ENCODE assay signal across 16 cellular contexts in genomic region chr7:368651-369475, GRCh38.
DNase-seq lines count a peak whose midpoint lies in the region; ATAC-seq and TF ChIP-seq lines count a peak whose summit lies in the region.
"Had no signal": no experiment of that assay in that cellular context is flagged by ENCODE, and none has a peak within 500 bp of the region (broad histone marks: within the 10 kb centered on the region; RNA-seq: fewer than 3 reads in every experiment).

No MANE protein-coding gene starts in this region.

- H3K27me3 ChIP-seq in heart left ventricle (peaks cover 0 to 16% (median 0%) of the 10 kb centered on the region in 9 donors), mucosa of stomach (ENCODE audit: control insufficient read depth, insufficient read depth, low read length) (peaks cover 46% of the 10 kb centered on the region)

- no peak overlapping the region for H3K27ac ChIP-seq in heart left ventricle
- H3K27ac ChIP-seq in urinary bladder (ENCODE audit: low read depth): peak overlapping the region; percentile 57

- intact Hi-C loops in heart left ventricle (cut with DNase I): no loop called here

- H3K9me3 ChIP-seq in heart left ventricle: no peaks in the 10 kb centered on the region
- no peaks in the 10 kb centered on the region for H3K9me3 ChIP-seq in mucosa of stomach (ENCODE audit: control insufficient read depth, low read length)
- H3K9me3 ChIP-seq: transverse colon had no signal

- peaks cover 34% of the 10 kb centered on the region for H3K4me1 Mint-ChIP-seq in activated naive CD4-positive, alpha-beta T cell treated with anti-CD3 and anti-CD28 coated beads, Interleukin-2, amount 10 ng/mL, durations not matched to agents 7 days and 5 days
- H3K4me1 Mint-ChIP-seq in T-helper 2 cell treated with Interferon-gamma antibody and Interleukin-4, amounts not matched to agents 5 μg/mL and 100 μg/mL, for 36 hours (ENCODE audit: low read depth): peaks cover 13% of the 10 kb centered on the region

- 79 to 83% (median 81%) methylated on average over 37 to 51 of the region's 51 CpGs for WGBS in heart left ventricle, 4 donors
- WGBS in urinary bladder: 78% methylated on average over 51 of the region's 51 CpGs

- H3K36me3 Mint-ChIP-seq in activated naive CD4-positive, alpha-beta T cell treated with anti-CD3 and anti-CD28 coated beads, Interleukin-2, amount 10 ng/mL, durations not matched to agents 7 days and 5 days: peaks cover 3% of the 10 kb centered on the region
- H3K36me3 Mint-ChIP-seq in activated naive CD4-positive, alpha-beta T cell treated with anti-CD3 and anti-CD28 coated beads, Interleukin-2, amount 50 U/mL, for 72 hours: no peaks in the 10 kb centered on the region
- H3K36me3 Mint-ChIP-seq in T-helper 2 cell treated with Interferon-gamma antibody and Interleukin-4, amounts not matched to agents 5 μg/mL and 100 μg/mL, for 36 hours (ENCODE audit: low read depth): no peaks in the 10 kb centered on the region

- no peak for ATAC-seq in activated naive CD4-positive, alpha-beta T cell treated with anti-CD3 and anti-CD28 coated beads, Interleukin-2, amount 50 U/mL, for 72 hours
- no peak for ATAC-seq in heart left ventricle
- ATAC-seq in HG02588 (IDR thresholded peaks at IDR 0.05; ENCODE audit: unreplicated experiment): no peak
- ATAC-seq: stimulated activated effector memory CD8-positive, alpha-beta T cell treated with anti-CD3 and anti-CD28 coated beads, Interleukin-12 subunit alpha, Interleukin-12 subunit beta, amount 100 ng/mL, for 72 hours had no signal

- H3K4me3 ChIP-seq in heart left ventricle (no peak overlapping the region), mucosa of stomach (ENCODE audit: low read length) (no peak overlapping the region), urinary bladder (ENCODE audit: low read depth, low read length) (no peak overlapping the region)
- H3K4me3 ChIP-seq: transverse colon had no signal

- H3K36me3 ChIP-seq in heart left ventricle (no peaks in the 10 kb centered on the region), mucosa of stomach (ENCODE audit: control insufficient read depth, insufficient read depth, low read length) (no peaks in the 10 kb centered on the region), urinary bladder (ENCODE audit: insufficient read depth) (no peaks in the 10 kb centered on the region)
- H3K36me3 ChIP-seq: transverse colon had no signal

- H3K4me1 ChIP-seq in heart left ventricle: peaks cover 0 to 10% (median 0%) of the 10 kb centered on the region in 12 donors
- H3K4me1 ChIP-seq in mucosa of stomach (ENCODE audit: control insufficient read depth, insufficient read depth, low read length): peaks cover 27% of the 10 kb centered on the region
- H3K4me1 ChIP-seq in urinary bladder (ENCODE audit: insufficient read depth): no peaks in the 10 kb centered on the region

- peaks cover 14% of the 10 kb centered on the region for H3K27me3 Mint-ChIP-seq in activated naive CD4-positive, alpha-beta T cell treated with anti-CD3 and anti-CD28 coated beads, Interleukin-2, amount 10 ng/mL, durations not matched to agents 7 days and 5 days
- H3K27me3 Mint-ChIP-seq in T-helper 2 cell treated with Interferon-gamma antibody and Interleukin-4, amounts not matched to agents 5 μg/mL and 100 μg/mL, for 36 hours (ENCODE audit: low read depth): no peaks in the 10 kb centered on the region
- H3K27me3 Mint-ChIP-seq: activated T-cell treated with anti-CD3 and anti-CD28 coated beads, Interleukin-2, amount 50 U/mL, for 24 hours had no signal

- H3K9me3 Mint-ChIP-seq in activated naive CD4-positive, alpha-beta T cell treated with anti-CD3 and anti-CD28 coated beads, Interleukin-2, amount 10 ng/mL, durations not matched to agents 7 days and 5 days: no peaks in the 10 kb centered on the region
- H3K9me3 Mint-ChIP-seq in activated naive CD4-positive, alpha-beta T cell treated with anti-CD3 and anti-CD28 coated beads, Interleukin-2, amount 50 U/mL, for 72 hours: no peaks in the 10 kb centered on the region
- H3K9me3 Mint-ChIP-seq in T-helper 2 cell treated with Interferon-gamma antibody and Interleukin-4, amounts not matched to agents 5 μg/mL and 100 μg/mL, for 36 hours: no peaks in the 10 kb centered on the region
- H3K9me3 Mint-ChIP-seq: activated T-cell treated with anti-CD3 and anti-CD28 coated beads, Interleukin-2, amount 50 U/mL, for 24 hours; stimulated activated effector memory CD8-positive, alpha-beta T cell treated with anti-CD3 and anti-CD28 coated beads, Interleukin-12 subunit alpha, Interleukin-12 subunit beta, amount 100 ng/mL, for 72 hours had no signal

- no peak overlapping the region for H3K27ac Mint-ChIP-seq in activated naive CD4-positive, alpha-beta T cell treated with anti-CD3 and anti-CD28 coated beads, Interleukin-2, amount 10 ng/mL, durations not matched to agents 7 days and 5 days
- H3K27ac Mint-ChIP-seq in activated naive CD4-positive, alpha-beta T cell treated with anti-CD3 and anti-CD28 coated beads, Interleukin-2, amount 50 U/mL, for 72 hours: no peak overlapping the region
- no peak overlapping the region for H3K27ac Mint-ChIP-seq in T-helper 2 cell treated with Interferon-gamma antibody and Interleukin-4, amounts not matched to agents 5 μg/mL and 100 μg/mL, for 36 hours
- H3K27ac Mint-ChIP-seq: activated T-cell treated with anti-CD3 and anti-CD28 coated beads, Interleukin-2, amount 50 U/mL, for 24 hours; stimulated activated effector memory CD8-positive, alpha-beta T cell treated with anti-CD3 and anti-CD28 coated beads, Interleukin-12 subunit alpha, Interleukin-12 subunit beta, amount 100 ng/mL, for 72 hours had no signal

- CTCF ChIA-PET in activated naive CD4-positive, alpha-beta T cell treated with anti-CD3 and anti-CD28 coated beads, Interleukin-2, amount 10 ng/mL, durations not matched to agents 7 days and 5 days (lab: Charles Lee): no interaction called here

- H3K4me3 Mint-ChIP-seq in activated naive CD4-positive, alpha-beta T cell treated with anti-CD3 and anti-CD28 coated beads, Interleukin-2, amount 10 ng/mL, durations not matched to agents 7 days and 5 days: no peak overlapping the region
- H3K4me3 Mint-ChIP-seq in T-helper 2 cell treated with Interferon-gamma antibody and Interleukin-4, amounts not matched to agents 5 μg/mL and 100 μg/mL, for 36 hours: no peak overlapping the region
- H3K4me3 Mint-ChIP-seq: activated T-cell treated with anti-CD3 and anti-CD28 coated beads, Interleukin-2, amount 50 U/mL, for 24 hours; stimulated activated effector memory CD8-positive, alpha-beta T cell treated with anti-CD3 and anti-CD28 coated beads, Interleukin-12 subunit alpha, Interleukin-12 subunit beta, amount 100 ng/mL, for 72 hours had no signal

- peak overlapping the region; percentile 8 for H3K9ac ChIP-seq in mucosa of stomach (ENCODE audit: low read length)

- TF ChIP-seq CTCF in heart left ventricle (IDR thresholded peaks at IDR 0.05): no peak

- TF ChIP-seq POLR2A in heart left ventricle (IDR thresholded peaks at IDR 0.05): no peak

- peak; percentile 18 for DNase-seq in activated naive CD4-positive, alpha-beta T cell treated with anti-CD3 and anti-CD28 coated beads, Interleukin-2, amount 10 ng/mL, durations not matched to agents 7 days and 5 days
- no peak for DNase-seq in activated naive CD4-positive, alpha-beta T cell treated with anti-CD3 and anti-CD28 coated beads, Interleukin-2, amount 50 U/mL, for 72 hours (ENCODE audit: low spot score in 2 of 2)
- peak in 3 of 5 donors; percentile 11 to 50 (median 18) for DNase-seq in heart left ventricle
- DNase-seq in T-helper 2 cell treated with Interferon-gamma antibody and Interleukin-4, amounts not matched to agents 5 μg/mL and 100 μg/mL, for 36 hours (ENCODE audit: low spot score): no peak
- no peak for DNase-seq in stimulated activated naive CD4-positive, alpha-beta T cell treated with Interleukin-2 at 50 U/mL for 16 hours (lab: John Stamatoyannopoulos, UW)
- DNase-seq: activated T-cell treated with anti-CD3 and anti-CD28 coated beads, Interleukin-2, amount 50 U/mL, for 24 hours; caudate nucleus; DMS153; effector CD8-positive, alpha-beta T cell; Kasumi-1; stimulated activated CD4-positive, alpha-beta T cell treated with anti-CD3 and anti-CD28 coated beads, Interleukin-12 subunit alpha, Interleukin-12 subunit beta, amount 100 ng/mL, for 4 hours had no signal

Comparison
In these comparisons a context has a peak if more than half of its experiments do, and no peak if none do; other contexts are left out.
1. DNase-seq: peak in activated naive CD4-positive, alpha-beta T cell treated with anti-CD3 and anti-CD28 coated beads, Interleukin-2, amount 10 ng/mL, durations not matched to agents 7 days and 5 days (single experiment) and heart left ventricle (3 of 5); none in activated naive CD4-positive, alpha-beta T cell treated with anti-CD3 and anti-CD28 coated beads, Interleukin-2, amount 50 U/mL, for 72 hours (0 of 2), T-helper 2 cell treated with Interferon-gamma antibody and Interleukin-4, amounts not matched to agents 5 μg/mL and 100 μg/mL, for 36 hours (single experiment) and stimulated activated naive CD4-positive, alpha-beta T cell treated with Interleukin-2 at 50 U/mL for 16 hours (single experiment).